10 cellular contexts compared by ENCODE assay signal in genomic region chr20:33423141-33423834, GRCh38. TPM values are rescaled to one million over a fixed set of nuclear protein-coding genes. Genes with fewer than 3 reads are reported as not detected.
DNase-seq lines count a peak whose midpoint lies in the region; ATAC-seq, FAIRE-seq and TF ChIP-seq lines count a peak whose summit lies in the region.
"Had no signal": no experiment of that assay in that cellular context is flagged by ENCODE, and none has a peak within 500 bp of the region (broad histone marks: within the 10 kb centered on the region; RNA-seq: fewer than 3 reads in every experiment).

No MANE protein-coding gene starts in this region.

- no peaks in the 10 kb centered on the region for H3K27me3 ChIP-seq in GM23248 (replicated peaks; ENCODE audit: insufficient read depth)
- H3K27me3 ChIP-seq in adrenal gland: no peaks in the 10 kb centered on the region
- no peaks in the 10 kb centered on the region for H3K27me3 ChIP-seq in left ventricle myocardium inferior (ENCODE audit: low read depth)

- WGBS in GM23248 (ENCODE audit: low coverage in 1 of 2, low lambda C conversion rate in 2 of 2, missing lambda C conversion rate in 2 of 2), 2 experiments: 10 to 15% methylated on average over 6 to 7 of the region's 7 CpGs
- WGBS in adrenal gland, 4 donors: 37 to 60% (median 46%) methylated on average over 4 to 7 of the region's 7 CpGs

- FAIRE-seq in D721Med (lab: Jason Lieb, UNC): no peak

- peaks cover 19% of the 10 kb centered on the region for H3K4me1 ChIP-seq in GM23248 (ENCODE audit: insufficient read depth)
- H3K4me1 ChIP-seq in adrenal gland (replicated peaks in 1 of 2): peaks cover 20 to 21% of the 10 kb centered on the region in 2 donors
- peaks cover 94% of the 10 kb centered on the region for H3K4me1 ChIP-seq in left ventricle myocardium inferior

- no peak for ATAC-seq in stimulated activated effector memory CD8-positive, alpha-beta T cell treated with anti-CD3 and anti-CD28 coated beads, Interleukin-12 subunit alpha, Interleukin-12 subunit beta, amount 100 ng/mL, for 72 hours
- no peak for ATAC-seq in HG02678 (IDR thresholded peaks at IDR 0.05; ENCODE audit: unreplicated experiment)
- ATAC-seq in T-helper 17 cell: no peak

- no peak overlapping the region for H3K4me3 Mint-ChIP-seq in stimulated activated effector memory CD8-positive, alpha-beta T cell treated with anti-CD3 and anti-CD28 coated beads, Interleukin-12 subunit alpha, Interleukin-12 subunit beta, amount 100 ng/mL, for 72 hours
- no peak overlapping the region for H3K4me3 Mint-ChIP-seq in T-helper 17 cell

- peaks cover 11% of the 10 kb centered on the region for H3K36me3 Mint-ChIP-seq in stimulated activated effector memory CD8-positive, alpha-beta T cell treated with anti-CD3 and anti-CD28 coated beads, Interleukin-12 subunit alpha, Interleukin-12 subunit beta, amount 100 ng/mL, for 72 hours
- no peaks in the 10 kb centered on the region for H3K36me3 Mint-ChIP-seq in T-helper 17 cell (ENCODE audit: low read depth)

- H3K9me3 Mint-ChIP-seq in stimulated activated effector memory CD8-positive, alpha-beta T cell treated with anti-CD3 and anti-CD28 coated beads, Interleukin-12 subunit alpha, Interleukin-12 subunit beta, amount 100 ng/mL, for 72 hours: no peaks in the 10 kb centered on the region

- H3K4me1 Mint-ChIP-seq in stimulated activated effector memory CD8-positive, alpha-beta T cell treated with anti-CD3 and anti-CD28 coated beads, Interleukin-12 subunit alpha, Interleukin-12 subunit beta, amount 100 ng/mL, for 72 hours: no peaks in the 10 kb centered on the region
- no peaks in the 10 kb centered on the region for H3K4me1 Mint-ChIP-seq in T-helper 17 cell

- H3K27me3 Mint-ChIP-seq in T-helper 17 cell: no peaks in the 10 kb centered on the region

- peaks cover 12% of the 10 kb centered on the region; the same call in 1 of the 2 replicates for H3F3A ChIP-seq in GM23248 (ENCODE audit: insufficient read depth)

- H3K27ac ChIP-seq in GM23248 (peak overlapping the region; percentile 76), adrenal gland (peak overlapping the region in 4 of 5 donors; percentile 35 to 81 (median 78)), left ventricle myocardium inferior (replicated peaks) (peak overlapping the region; percentile 91)
- H3K27ac ChIP-seq: VCaP had no signal

- H3K4me2 ChIP-seq in GM23248 (ENCODE audit: unreplicated experiment): peak overlapping the region; percentile 41

- no peaks in the 10 kb centered on the region for H4K20me1 ChIP-seq in GM23248 (ENCODE audit: insufficient read depth)

- H3K4me3 ChIP-seq in GM23248 (no peak overlapping the region), adrenal gland (no peak overlapping the region), left ventricle myocardium inferior (no peak overlapping the region)

- H3K9me3 ChIP-seq in GM23248 (ENCODE audit: low read depth) (no peaks in the 10 kb centered on the region), adrenal gland (replicated peaks in 1 of 3) (no peaks in the 10 kb centered on the region), left ventricle myocardium inferior (replicated peaks) (no peaks in the 10 kb centered on the region), T-helper 17 cell (ENCODE audit: control insufficient read depth, low read length, poor library complexity, severe bottlenecking) (no peaks in the 10 kb centered on the region)

- DNase-seq in GM23248: peak; percentile 88
- peak; percentile 52 to 91 (median 84) for DNase-seq in adrenal gland
- peak; percentile 79 for DNase-seq in left ventricle myocardium inferior
- DNase-seq in stimulated activated effector memory CD8-positive, alpha-beta T cell treated with anti-CD3 and anti-CD28 coated beads, Interleukin-12 subunit alpha, Interleukin-12 subunit beta, amount 100 ng/mL, for 72 hours (ENCODE audit: low spot score in 2 of 2): no peak
- DNase-seq in D721Med (ENCODE audit: insufficient read length, low spot score): no peak
- DNase-seq in stimulated activated naive CD4-positive, alpha-beta T cell (lab: John Stamatoyannopoulos, UW): no peak
- DNase-seq in T-helper 17 cell: no peak
- DNase-seq: NCI-H1436 had no signal

- H3K9me2 ChIP-seq in GM23248 (ENCODE audit: insufficient read depth): no peaks in the 10 kb centered on the region

- in situ Hi-C loops in GM23248 (cut with MboI): no loop called here

- H3K36me3 ChIP-seq in GM23248 (ENCODE audit: low read depth) (no peaks in the 10 kb centered on the region), adrenal gland (replicated peaks in 1 of 2) (no peaks in the 10 kb centered on the region), left ventricle myocardium inferior (no peaks in the 10 kb centered on the region)

- H3K9ac ChIP-seq in GM23248: peak overlapping the region; percentile 73

- peak overlapping the region; percentile 34 for H3K27ac Mint-ChIP-seq in stimulated activated effector memory CD8-positive, alpha-beta T cell treated with anti-CD3 and anti-CD28 coated beads, Interleukin-12 subunit alpha, Interleukin-12 subunit beta, amount 100 ng/mL, for 72 hours
- H3K27ac Mint-ChIP-seq in T-helper 17 cell: no peak overlapping the region

- no peak for TF ChIP-seq POLR2A in adrenal gland (IDR thresholded peaks at IDR 0.05)

- TF ChIP-seq CTCF in adrenal gland (IDR thresholded peaks at IDR 0.05) (no peak), left ventricle myocardium inferior (IDR thresholded peaks at IDR 0.05; ENCODE audit: borderline replicate concordance) (no peak), D721Med (IDR thresholded peaks at IDR 0.05; ENCODE audit: insufficient read depth, missing control alignments) (no peak)

- no peaks in the 10 kb centered on the region for H3K79me2 ChIP-seq in GM23248 (ENCODE audit: insufficient read depth)

- peak overlapping the region; percentile 86 for H2AFZ ChIP-seq in GM23248

- intact Hi-C loops in adrenal gland (cut with DNase I): no loop called here
- intact Hi-C loops in left ventricle myocardium inferior (cut with micrococcal nuclease): no loop called here

RNA-seq across cellular contexts. Expression of gene SNTA1, which starts 20.3 kb away (rescaled TPM):
- 24.2 and 24.5 TPM in 2 replicates for total RNA-seq in GM23248 (2014; rRNA removed; shearing (Covaris generic))
- polyA plus RNA-seq in GM23248 (2016; fragmentation: Nextera tagmentation; extraction: Ambion mirVana) (10.2 and 11.2 TPM in 2 replicates), adrenal gland (10 to 100 TPM in 2 of 3 donors, 1 to 10 TPM in 1; 4.3 to 42.2 (median 29.3) TPM)
- total RNA-seq in adrenal gland (10 to 100 TPM; 11.5 to 73.2 (median 33.2) TPM), left ventricle myocardium inferior (202 TPM), T-helper 17 cell (1 to 10 TPM; 5.6 to 6.6 TPM)

RNA-seq across cellular contexts. Expression of gene CDK5RAP1, which starts 22.0 kb away (rescaled TPM):
- 18.3 and 19.5 TPM in 2 replicates for total RNA-seq in GM23248 (2014; rRNA removed; shearing (Covaris generic))
- polyA plus RNA-seq in GM23248 (2016; fragmentation: Nextera tagmentation; extraction: Ambion mirVana) (24.7 and 24.9 TPM in 2 replicates), adrenal gland (100 to 1,000 TPM in 1 of 3 donors, 10 to 100 TPM in 2; 30.4 to 134 (median 67.8) TPM)
- total RNA-seq in adrenal gland (10 to 100 TPM; 11.3 to 38.8 (median 22.8) TPM), left ventricle myocardium inferior (19.9 TPM), T-helper 17 cell (10 to 100 TPM; 55.6 to 61.9 TPM)

Comparison
In these comparisons a context has a peak if more than half of its experiments do, and no peak if none do; other contexts are left out.
1. DNase-seq: peak in GM23248 (single experiment), adrenal gland (7 of 7) and left ventricle myocardium inferior (single experiment); none in stimulated activated effector memory CD8-positive, alpha-beta T cell treated with anti-CD3 and anti-CD28 coated beads, Interleukin-12 subunit alpha, Interleukin-12 subunit beta, amount 100 ng/mL, for 72 hours (0 of 2), D721Med (single experiment), stimulated activated naive CD4-positive, alpha-beta T cell (0 of 6) and T-helper 17 cell (0 of 3).
2. Peak in every context shown above with its lines, with median percentiles within 50 percentile points of each other: H3K27ac ChIP-seq.